8 cellular contexts compared by ENCODE assay signal in the genomic region with DNA sequence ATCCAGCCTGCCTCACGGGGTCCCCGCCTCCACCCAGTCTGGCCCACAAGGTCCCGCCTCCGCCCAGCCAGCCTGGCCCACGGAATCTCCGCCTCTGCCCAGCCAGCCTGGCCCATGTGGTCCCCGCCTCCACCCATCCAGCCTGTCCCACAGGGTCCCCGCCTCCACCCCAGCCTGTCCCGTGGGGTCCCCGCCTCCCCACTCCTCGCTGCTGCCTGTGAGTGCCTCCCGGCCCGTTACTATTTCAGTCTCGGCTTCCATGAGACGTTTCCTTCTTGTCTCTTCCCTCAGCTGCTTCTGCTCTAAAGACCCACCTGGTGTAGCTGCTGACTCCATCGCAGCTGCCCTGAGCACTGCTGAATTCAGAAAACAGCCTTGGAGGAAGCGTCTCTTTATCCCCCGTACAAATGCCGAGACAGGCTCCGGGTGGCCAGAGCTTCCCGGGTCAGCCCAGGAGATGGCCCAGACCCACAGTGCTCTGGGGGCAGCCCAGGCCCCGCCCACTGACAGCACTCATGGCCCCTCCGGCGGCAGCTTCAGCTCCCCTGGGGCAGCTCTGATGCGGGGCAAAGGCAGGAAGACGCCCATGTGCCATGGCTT.
DNase-seq lines count a peak whose midpoint lies in the region; ATAC-seq and TF ChIP-seq lines count a peak whose summit lies in the region.

No MANE protein-coding gene starts in this region.

- peaks cover 15% of the 10 kb centered on the region for H3K4me1 ChIP-seq in neural progenitor cell

- H3K27me3 Mint-ChIP-seq in activated T-helper 17 cell treated with anti-CD3 and anti-CD28 coated beads, Interleukin-2, amount 50 U/mL, for 72 hours: no peaks in the 10 kb centered on the region
- H3K27me3 Mint-ChIP-seq in neural progenitor cell (ENCODE audit: insufficient read depth, low read depth): peaks cover 2% of the 10 kb centered on the region

- H3K27ac ChIP-seq in neural progenitor cell: no peak overlapping the region

- peak overlapping the region; percentile 64 for H2AFZ ChIP-seq in neural progenitor cell (replicated peaks)

- TF ChIP-seq CTCF in neural progenitor cell (IDR thresholded peaks at IDR 0.05): no peak

- H3K27ac Mint-ChIP-seq in activated T-helper 17 cell treated with anti-CD3 and anti-CD28 coated beads, Interleukin-2, amount 50 U/mL, for 72 hours: peak overlapping the region; percentile 46
- peak overlapping the region; percentile 81 for H3K27ac Mint-ChIP-seq in neural progenitor cell

- H3K79me2 ChIP-seq in neural progenitor cell (ENCODE audit: low read depth): no peaks in the 10 kb centered on the region

- no peaks in the 10 kb centered on the region for H3K27me3 ChIP-seq in neural progenitor cell

- H3K36me3 ChIP-seq in neural progenitor cell: no peaks in the 10 kb centered on the region

- no peak overlapping the region for H3K4me3 ChIP-seq in neural progenitor cell

- H3K4me3 Mint-ChIP-seq in activated T-helper 17 cell treated with anti-CD3 and anti-CD28 coated beads, Interleukin-2, amount 50 U/mL, for 72 hours: no peak overlapping the region
- H3K4me3 Mint-ChIP-seq in neural progenitor cell: peak overlapping the region; percentile 48

- H3K4me2 ChIP-seq in neural progenitor cell: peak overlapping the region; percentile 47

- no peaks in the 10 kb centered on the region for H4K20me1 ChIP-seq in neural progenitor cell (ENCODE audit: low read depth)

- no peaks in the 10 kb centered on the region for H3F3A ChIP-seq in neural progenitor cell (ENCODE audit: low read depth)

- peaks cover 83% of the 10 kb centered on the region for H3K36me3 Mint-ChIP-seq in activated T-helper 17 cell treated with anti-CD3 and anti-CD28 coated beads, Interleukin-2, amount 50 U/mL, for 72 hours (ENCODE audit: low read depth)
- peaks cover 2% of the 10 kb centered on the region for H3K36me3 Mint-ChIP-seq in neural progenitor cell

- no peak overlapping the region for H3K9ac ChIP-seq in neural progenitor cell

- no peaks in the 10 kb centered on the region for H3K4me1 Mint-ChIP-seq in activated T-helper 17 cell treated with anti-CD3 and anti-CD28 coated beads, Interleukin-2, amount 50 U/mL, for 72 hours
- peaks cover 22% of the 10 kb centered on the region for H3K4me1 Mint-ChIP-seq in neural progenitor cell

- ATAC-seq in activated CD4-positive, CD25-positive, alpha-beta regulatory T cell treated with anti-CD3 and anti-CD28 coated beads, Interleukin-2, amount 50 U/mL, for 24 hours: peak; percentile 22 to 27
- peak; percentile 71 for ATAC-seq in HG02943 (IDR thresholded peaks at IDR 0.05; ENCODE audit: low read depth, unreplicated experiment)
- no peak for ATAC-seq in activated T-helper 17 cell treated with anti-CD3 and anti-CD28 coated beads, Interleukin-2, amount 50 U/mL, for 72 hours (replicated peaks)

- H3K9me3 Mint-ChIP-seq in activated T-helper 17 cell treated with anti-CD3 and anti-CD28 coated beads, Interleukin-2, amount 50 U/mL, for 72 hours: no peaks in the 10 kb centered on the region
- no peaks in the 10 kb centered on the region for H3K9me3 Mint-ChIP-seq in neural progenitor cell

- DNase-seq in activated CD4-positive, CD25-positive, alpha-beta regulatory T cell treated with anti-CD3 and anti-CD28 coated beads, Interleukin-2, amount 50 U/mL, for 72 hours: no peak
- DNase-seq in neural progenitor cell (ENCODE audit: low spot score) (peak; percentile 56), EL (no peak), NCI-H345 (lab: John Stamatoyannopoulos, UW) (no peak), SKM-1 (lab: John Stamatoyannopoulos, UW; ENCODE audit: unreplicated experiment) (no peak)

- H3K9me3 ChIP-seq in neural progenitor cell (ENCODE audit: low read depth): no peaks in the 10 kb centered on the region
